Comparison of ENCODE assay signal across 37 cellular contexts in genomic region chrX:113634565-113634964, GRCh38.
DNase-seq lines count a peak whose midpoint lies in the region; ATAC-seq, FAIRE-seq and TF ChIP-seq lines count a peak whose summit lies in the region.
"Had no signal": no experiment of that assay in that cellular context is flagged by ENCODE, and none has a peak within 500 bp of the region (broad histone marks: within the 10 kb centered on the region; RNA-seq: fewer than 3 reads in every experiment).

No MANE protein-coding gene starts in this region.

- in situ Hi-C loops in HepG2 (cut with HindIII; ENCODE audit: extremely low pct_ligation_motif_present, low pct_unique_long_range_greater_than_20kb), result no loop called here

- ATAC-seq in HepG2 (no peak), right lobe of liver (no peak), GM18861 (IDR thresholded peaks at IDR 0.05; ENCODE audit: unreplicated experiment) (no peak), GM21381 (IDR thresholded peaks at IDR 0.05; ENCODE audit: unreplicated experiment) (no peak)
- no peak for ATAC-seq in stimulated activated memory B cell treated with anti-CD40 and anti-IgM and Interleukin-4, amounts not matched to agents 10 μg/mL and 1 μg/mL and 100 μg/mL, for 72 hours
- ATAC-seq: A549; CD8-positive, alpha-beta T cell had no signal

- H3K27ac Mint-ChIP-seq in astrocyte (ENCODE audit: unreplicated experiment), result no peak overlapping the region
- H3K27ac Mint-ChIP-seq in stimulated activated memory B cell treated with anti-CD40 and anti-IgM and Interleukin-4, amounts not matched to agents 10 μg/mL and 1 μg/mL and 100 μg/mL, for 72 hours, result no peak overlapping the region
- H3K27ac Mint-ChIP-seq: B cell; CD14-positive monocyte; CD4-positive, alpha-beta memory T cell; CD4-positive, alpha-beta T cell; CD4-positive, CD25-positive, alpha-beta regulatory T cell; CD8-positive, alpha-beta memory T cell; CD8-positive, alpha-beta T cell had no signal

- H2AFZ ChIP-seq in HepG2 (ENCODE audit: low read length), result no peak overlapping the region
- H2AFZ ChIP-seq in astrocyte (ENCODE audit: low read depth, low read length), result no peak overlapping the region
- no peak overlapping the region for H2AFZ ChIP-seq in trophoblast cell (ENCODE audit: insufficient read depth, low read length, poor library complexity)

- H3K79me2 ChIP-seq in HepG2 (ENCODE audit: insufficient read depth, low read length), result no peaks in the 10 kb centered on the region
- H3K79me2 ChIP-seq in astrocyte (ENCODE audit: insufficient read depth, low read length), result no peaks in the 10 kb centered on the region
- H3K79me2 ChIP-seq in trophoblast cell (ENCODE audit: control insufficient read depth, insufficient read depth, low read length, poor library complexity), result no peaks in the 10 kb centered on the region

- TF ChIP-seq POLR2A in HepG2 (IDR thresholded peaks at IDR 0.05; ENCODE audit: insufficient read depth in 1 of 2, low read depth in 2 of 2, low read length in 2 of 2) (no peak), right lobe of liver (IDR thresholded peaks at IDR 0.05) (no peak)

- 4% methylated on average over 2 of the region's 2 CpGs for WGBS in HepG2 (ENCODE audit: low lambda C conversion rate)
- WGBS in right lobe of liver (ENCODE audit: insufficient coverage, low coverage, low lambda C conversion rate, missing lambda C conversion rate), result 30% methylated on average over 2 of the region's 2 CpGs
- no CpG with 5 or more reads among the region's 2 CpGs for WGBS in trophoblast cell (ENCODE audit: extremely low coverage, insufficient coverage, insufficient read length)

- H3K23ac ChIP-seq in trophoblast cell (ENCODE audit: low read length), result no peak overlapping the region

- H3K36me3 Mint-ChIP-seq in astrocyte (ENCODE audit: low read depth, unreplicated experiment), result no peaks in the 10 kb centered on the region
- H3K36me3 Mint-ChIP-seq in stimulated activated memory B cell treated with anti-CD40 and anti-IgM and Interleukin-4, amounts not matched to agents 10 μg/mL and 1 μg/mL and 100 μg/mL, for 72 hours, result no peaks in the 10 kb centered on the region
- H3K36me3 Mint-ChIP-seq: CD14-positive monocyte; CD4-positive, alpha-beta memory T cell; CD4-positive, CD25-positive, alpha-beta regulatory T cell; CD8-positive, alpha-beta memory T cell; CD8-positive, alpha-beta T cell had no signal

- no peak overlapping the region for H3K18ac ChIP-seq in trophoblast cell (ENCODE audit: low read length)

- no peak overlapping the region for H3K9ac ChIP-seq in HepG2 (ENCODE audit: insufficient read depth, low read depth, low read length)
- H3K9ac ChIP-seq in astrocyte (ENCODE audit: low read length), result no peak overlapping the region
- no peak overlapping the region for H3K9ac ChIP-seq in trophoblast cell (ENCODE audit: low read length)
- H3K9ac ChIP-seq: BLaER1; BLaER1 treated with 17β-estradiol and CSF1 and Interleukin-3, amounts not matched to agents 10 nM and 100 nM had no signal

- H3K4me3 Mint-ChIP-seq in astrocyte (ENCODE audit: unreplicated experiment), result no peak overlapping the region
- H3K4me3 Mint-ChIP-seq in stimulated activated memory B cell treated with anti-CD40 and anti-IgM and Interleukin-4, amounts not matched to agents 10 μg/mL and 1 μg/mL and 100 μg/mL, for 72 hours, result no peak overlapping the region
- H3K4me3 Mint-ChIP-seq: B cell; CD14-positive monocyte; CD4-positive, alpha-beta memory T cell; CD4-positive, alpha-beta T cell; CD4-positive, CD25-positive, alpha-beta regulatory T cell; CD8-positive, alpha-beta memory T cell; CD8-positive, alpha-beta T cell had no signal

- H2BK5ac ChIP-seq in trophoblast cell (ENCODE audit: low read depth, low read length, poor library complexity), result no peak overlapping the region

- H4K12ac ChIP-seq in trophoblast cell (ENCODE audit: low read depth, low read length), result no peak overlapping the region

- CTCF ChIA-PET in HepG2 (lab: Yijun Ruan, JAX; ENCODE audit: low intra/inter-chr PET ratio, low total read pairs) (no interaction called here), HEK293 (lab: Yijun Ruan, JAX) (no interaction called here)

- H3K14ac ChIP-seq in trophoblast cell (ENCODE audit: low read length), result no peak overlapping the region

- no peak overlapping the region for H3K4ac ChIP-seq in trophoblast cell (ENCODE audit: low read depth, low read length)

- intact Hi-C loops in HepG2 (cut with micrococcal nuclease; ENCODE audit: unreplicated experiment) (no loop called here), right lobe of liver (cut with DNase I) (no loop called here)

- H3K36me3 ChIP-seq in HepG2 (replicated peaks in 1 of 2; ENCODE audit: control insufficient read depth in 1 of 2, insufficient read depth in 2 of 2, low read length in 2 of 2) (no peaks in the 10 kb centered on the region), right lobe of liver (no peaks in the 10 kb centered on the region), HEK293 (ENCODE audit: control insufficient read depth in 2 of 2, insufficient read depth in 1 of 2, low read length in 2 of 2) (no peaks in the 10 kb centered on the region), astrocyte (ENCODE audit: insufficient read depth, low read length) (no peaks in the 10 kb centered on the region), trophoblast cell (ENCODE audit: control insufficient read depth in 1 of 2, insufficient read depth in 2 of 2, low read length in 2 of 2) (no peaks in the 10 kb centered on the region)
- H3K36me3 ChIP-seq: BE2C; BLaER1; BLaER1 treated with 17β-estradiol and CSF1 and Interleukin-3, amounts not matched to agents 10 nM and 100 nM had no signal

- TF ChIP-seq RAD21 in HepG2 (CRISPR knock-in tag; IDR thresholded peaks at IDR 0.05), result no peak

- no TSS peak for BruUV-seq in HepG2 (replicated peaks; lab: Mats Ljungman, UMichigan)

- H3K27me3 ChIP-seq in HepG2 (ENCODE audit: control insufficient read depth in 1 of 2, insufficient read depth in 2 of 2, low read length in 2 of 2), result no peaks in the 10 kb centered on the region
- no peaks in the 10 kb centered on the region for H3K27me3 ChIP-seq in right lobe of liver
- no peaks in the 10 kb centered on the region for H3K27me3 ChIP-seq in astrocyte (ENCODE audit: insufficient read depth, low read length)
- H3K27me3 ChIP-seq in trophoblast cell (ENCODE audit: insufficient read depth, low read length), result no peaks in the 10 kb centered on the region
- H3K27me3 ChIP-seq: BE2C had no signal

- no peak overlapping the region for H2AK5ac ChIP-seq in trophoblast cell (ENCODE audit: low read length)

- no peak overlapping the region for H2BK12ac ChIP-seq in trophoblast cell (ENCODE audit: low read length)

- no peak overlapping the region for H3K27ac ChIP-seq in HepG2 (ENCODE audit: extremely low read length, insufficient read depth, low read length)
- no peak overlapping the region for H3K27ac ChIP-seq in right lobe of liver
- no peak overlapping the region for H3K27ac ChIP-seq in HEK293 (ENCODE audit: extremely low read depth, low read depth, low read length)
- no peak overlapping the region for H3K27ac ChIP-seq in astrocyte (ENCODE audit: low read depth, low read length)
- H3K27ac ChIP-seq in trophoblast cell (ENCODE audit: low read depth, low read length), result no peak overlapping the region
- H3K27ac ChIP-seq: 22Rv1; A549; BLaER1; BLaER1 treated with 17β-estradiol and CSF1 and Interleukin-3, amounts not matched to agents 10 nM and 100 nM; C4-2B had no signal

- H3K4me1 ChIP-seq in HepG2 (ENCODE audit: insufficient read depth, low read length) (no peaks in the 10 kb centered on the region), right lobe of liver (no peaks in the 10 kb centered on the region), HEK293 (ENCODE audit: control insufficient read depth, insufficient read depth, low read length) (no peaks in the 10 kb centered on the region), astrocyte (ENCODE audit: insufficient read depth, low read length) (no peaks in the 10 kb centered on the region), trophoblast cell (ENCODE audit: control insufficient read depth in 1 of 2, insufficient read depth in 2 of 2, low read length in 2 of 2) (no peaks in the 10 kb centered on the region)
- H3K4me1 ChIP-seq: A549; BE2C; BLaER1; BLaER1 treated with 17β-estradiol and CSF1 and Interleukin-3, amounts not matched to agents 10 nM and 100 nM; Caco-2 had no signal

- no peak overlapping the region for H2BK120ac ChIP-seq in trophoblast cell (ENCODE audit: insufficient read depth, low read length, poor library complexity)

- no peaks in the 10 kb centered on the region for H3K4me1 Mint-ChIP-seq in astrocyte (ENCODE audit: low read depth, unreplicated experiment)
- H3K4me1 Mint-ChIP-seq in stimulated activated memory B cell treated with anti-CD40 and anti-IgM and Interleukin-4, amounts not matched to agents 10 μg/mL and 1 μg/mL and 100 μg/mL, for 72 hours, result no peaks in the 10 kb centered on the region
- H3K4me1 Mint-ChIP-seq: B cell; CD14-positive monocyte; CD4-positive, alpha-beta memory T cell; CD4-positive, CD25-positive, alpha-beta regulatory T cell; CD8-positive, alpha-beta memory T cell had no signal

- H4K8ac ChIP-seq in trophoblast cell (ENCODE audit: low read depth, low read length), result no peak overlapping the region

- H3K79me1 ChIP-seq in trophoblast cell (ENCODE audit: low read length), result no peaks in the 10 kb centered on the region

- H3K9me3 Mint-ChIP-seq in astrocyte (ENCODE audit: unreplicated experiment), result no peaks in the 10 kb centered on the region
- H3K9me3 Mint-ChIP-seq in stimulated activated memory B cell treated with anti-CD40 and anti-IgM and Interleukin-4, amounts not matched to agents 10 μg/mL and 1 μg/mL and 100 μg/mL, for 72 hours, result no peaks in the 10 kb centered on the region
- H3K9me3 Mint-ChIP-seq: CD4-positive, alpha-beta T cell; CD8-positive, alpha-beta T cell had no signal

- H4K20me1 ChIP-seq in HepG2 (ENCODE audit: insufficient read depth, low read length) (no peaks in the 10 kb centered on the region), astrocyte (ENCODE audit: insufficient read depth, low read length) (no peaks in the 10 kb centered on the region)
- H4K20me1 ChIP-seq: BLaER1; BLaER1 treated with 17β-estradiol and CSF1 and Interleukin-3, amounts not matched to agents 10 nM and 100 nM had no signal

- TF ChIP-seq EP300 in HepG2 (IDR thresholded peaks at IDR 0.05; ENCODE audit: low read depth in 2 of 2, low read length in 2 of 2) (no peak), HepG2 (CRISPR knock-in tag; IDR thresholded peaks at IDR 0.05; ENCODE audit: borderline replicate concordance) (no peak)

- POLR2A ChIA-PET in HepG2 (lab: Yijun Ruan, JAX), result no interaction called here
- POLR2A ChIA-PET in HEK293 (lab: Yijun Ruan, JAX), result no interaction called here

- DNase-seq in HepG2 (ENCODE audit: low spot score), result no peak
- no peak for DNase-seq in right lobe of liver
- no peak for DNase-seq in astrocyte (ENCODE audit: low read depth)
- DNase-seq in trophoblast cell, result peak; percentile 9 to 55
- DNase-seq: 8988T; ACHN; AML-193; BE2C; C1 segment of cervical spinal cord; Caco-2; Calu3; CD4-positive, alpha-beta memory T cell; CD4-positive, alpha-beta T cell; CD4-positive, CD25-positive, alpha-beta regulatory T cell; CD8-positive, alpha-beta memory T cell; CD8-positive, alpha-beta T cell; COR-L47; DMS 273 treated with DMSO at 0.1 percent for 48 hours; DMS153; DMS53; DMS79; DMS79 treated with DMSO at 0.1 percent for 48 hours; DND-41; EL had no signal

- FAIRE-seq in HepG2 (lab: Jason Lieb, UNC) (no peak), astrocyte (lab: Jason Lieb, UNC) (peak; percentile 95)
- FAIRE-seq: A204.1, A549, D721Med had no signal

- H3K9me3 ChIP-seq in HepG2 (ENCODE audit: low read length), result no peaks in the 10 kb centered on the region
- H3K9me3 ChIP-seq in right lobe of liver, result no peaks in the 10 kb centered on the region
- no peaks in the 10 kb centered on the region for H3K9me3 ChIP-seq in HEK293 (ENCODE audit: control insufficient read depth, insufficient read depth, low read depth, low read length)
- H3K9me3 ChIP-seq in astrocyte (ENCODE audit: insufficient read depth, low read depth, low read length), result no peaks in the 10 kb centered on the region
- H3K9me3 ChIP-seq in trophoblast cell (ENCODE audit: insufficient read depth, low read depth, low read length), result no peaks in the 10 kb centered on the region
- H3K9me3 ChIP-seq: A549; BE2C; BLaER1; BLaER1 treated with 17β-estradiol and CSF1 and Interleukin-3, amounts not matched to agents 10 nM and 100 nM; Caco-2 had no signal

- H3K27me3 Mint-ChIP-seq in astrocyte (ENCODE audit: low read depth, unreplicated experiment), result no peaks in the 10 kb centered on the region
- no peaks in the 10 kb centered on the region for H3K27me3 Mint-ChIP-seq in stimulated activated memory B cell treated with anti-CD40 and anti-IgM and Interleukin-4, amounts not matched to agents 10 μg/mL and 1 μg/mL and 100 μg/mL, for 72 hours
- H3K27me3 Mint-ChIP-seq: B cell; CD4-positive, alpha-beta memory T cell; CD4-positive, alpha-beta T cell; CD4-positive, CD25-positive, alpha-beta regulatory T cell; CD8-positive, alpha-beta memory T cell had no signal

- H3K4me3 ChIP-seq in HepG2 (replicated peaks in 1 of 3; ENCODE audit: insufficient read depth in 1 of 3, low read depth in 2 of 3, low read length in 3 of 3) (no peak overlapping the region), right lobe of liver (no peak overlapping the region), HEK293 (ENCODE audit: low read depth, low read length) (no peak overlapping the region), astrocyte (ENCODE audit: insufficient read depth, low read depth, low read length) (no peak overlapping the region), trophoblast cell (ENCODE audit: low read depth, low read length) (no peak overlapping the region)
- H3K4me3 ChIP-seq: A549; BLaER1; BLaER1 treated with 17β-estradiol and CSF1 and Interleukin-3, amounts not matched to agents 10 nM and 100 nM had no signal

- H3K4me2 ChIP-seq in HepG2 (ENCODE audit: low read depth, low read length) (no peak overlapping the region), astrocyte (ENCODE audit: low read length) (no peak overlapping the region), trophoblast cell (ENCODE audit: low read length) (no peak overlapping the region)
- H3K4me2 ChIP-seq: A549; BLaER1; BLaER1 treated with 17β-estradiol and CSF1 and Interleukin-3, amounts not matched to agents 10 nM and 100 nM had no signal

- no peak for TF ChIP-seq CTCF in HepG2 (CRISPR knock-in tag; IDR thresholded peaks at IDR 0.05)
- TF ChIP-seq CTCF in right lobe of liver (IDR thresholded peaks at IDR 0.05), result no peak
- no peak for TF ChIP-seq CTCF in HEK293 (tag by site-specific recombination; IDR thresholded peaks at IDR 0.05)
- TF ChIP-seq CTCF in astrocyte (IDR thresholded peaks at IDR 0.05; ENCODE audit: insufficient read depth, low read depth, low read length), result no peak

- no peak overlapping the region for H4K91ac ChIP-seq in trophoblast cell (ENCODE audit: low read depth, low read length)

Comparison
In these comparisons a context has a peak if more than half of its experiments do, and no peak if none do; other contexts are left out.
1. DNase-seq: peak in trophoblast cell (2 of 2); none in HepG2 (single experiment), right lobe of liver (0 of 3) and astrocyte (single experiment).
2. Of the 63 proteins assayed by ChIP-seq in both HepG2 and HEK293: peak only in HepG2: none; only in HEK293: ATF2; in both: none; in neither: 62.